Comparison of ENCODE assay signal across 8 cellular contexts in the genomic region with DNA sequence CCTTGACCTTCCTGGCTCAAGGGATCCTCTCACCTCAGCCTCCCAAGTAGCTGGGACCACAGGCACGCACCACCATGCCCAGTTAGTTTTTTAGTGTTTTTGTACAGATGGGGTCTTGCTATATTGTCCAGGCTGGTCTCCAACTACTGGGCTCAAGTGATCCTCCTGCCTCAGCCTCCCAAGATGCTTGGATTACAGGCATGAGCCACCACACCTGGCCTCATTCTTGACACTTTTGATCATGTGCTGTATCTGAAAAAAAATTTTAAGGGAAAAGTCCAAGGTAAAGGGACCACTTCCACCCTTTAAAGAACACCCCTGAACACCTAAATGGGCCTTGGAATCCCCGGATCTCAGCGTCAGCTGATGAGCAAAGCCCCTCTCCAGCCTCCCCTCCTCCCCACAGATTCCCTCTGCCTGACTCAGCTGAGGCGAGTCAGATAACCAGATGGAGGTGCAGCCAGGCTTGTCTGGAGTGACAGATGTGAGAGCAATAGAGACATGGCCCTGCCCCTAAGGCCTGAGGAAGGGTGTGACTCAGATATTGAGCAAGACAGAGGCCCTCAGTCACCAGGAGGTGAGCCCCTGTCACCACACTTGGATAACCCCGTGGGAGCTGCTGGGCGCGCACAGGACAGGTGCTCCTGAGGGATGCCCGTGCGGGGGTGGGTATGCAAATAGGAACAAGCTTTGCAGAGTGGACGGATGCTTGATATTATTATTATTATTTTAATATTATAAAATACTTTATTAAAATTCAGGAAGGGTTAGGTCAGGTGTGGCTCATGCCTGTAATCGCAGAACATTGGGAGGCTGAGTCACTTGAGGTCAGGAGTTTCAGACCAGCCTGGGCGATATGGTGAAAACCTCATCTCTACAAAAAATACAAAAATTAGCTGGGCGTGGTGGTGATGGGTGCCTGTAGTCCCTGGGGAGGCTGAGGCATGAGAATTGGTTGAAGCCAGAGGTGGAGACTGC. TPM values are rescaled to one million over a fixed set of nuclear protein-coding genes. Genes with fewer than 3 reads are reported as not detected.
DNase-seq lines count a peak whose midpoint lies in the region; ATAC-seq lines count a peak whose summit lies in the region.

No MANE protein-coding gene starts in this region.

- no peaks in the 10 kb centered on the region for H3K9me3 Mint-ChIP-seq in activated naive CD4-positive, alpha-beta T cell treated with anti-CD3 and anti-CD28 coated beads, Interleukin-2, amount 50 U/mL, for 72 hours

- peak; percentile 70 to 81 for ATAC-seq in activated naive CD4-positive, alpha-beta T cell treated with anti-CD3 and anti-CD28 coated beads, Interleukin-2, amount 50 U/mL, for 72 hours
- peak; percentile 75 for ATAC-seq in GM21723 (IDR thresholded peaks at IDR 0.05; ENCODE audit: unreplicated experiment)

- peak overlapping the region; percentile 11 to 79 for H3K27ac Mint-ChIP-seq in activated naive CD4-positive, alpha-beta T cell treated with anti-CD3 and anti-CD28 coated beads, Interleukin-2, amount 50 U/mL, for 72 hours

- peaks cover 0 to 10% of the 10 kb centered on the region in 2 donors for H3K36me3 Mint-ChIP-seq in activated naive CD4-positive, alpha-beta T cell treated with anti-CD3 and anti-CD28 coated beads, Interleukin-2, amount 50 U/mL, for 72 hours

- DNase-seq in activated naive CD4-positive, alpha-beta T cell treated with anti-CD3 and anti-CD28 coated beads, Interleukin-2, amount 50 U/mL, for 72 hours (ENCODE audit: low spot score in 2 of 2): peak; percentile 55 to 79
- no peak for DNase-seq in activated naive CD4-positive, alpha-beta T cell (lab: John Stamatoyannopoulos, UW)
- DNase-seq in HT1080 (ENCODE audit: low read depth) (peak; percentile 98), OCI-M1 (lab: John Stamatoyannopoulos, UW) (peak; percentile 98), dedifferentiated amniotic fluid mesenchymal stem cell (ENCODE audit: extremely low spot score) (peak; percentile 57), non-pigmented ciliary epithelial cell (ENCODE audit: low read depth) (peak; percentile 87), cerebellar nuclear complex (lab: John Stamatoyannopoulos, UW) (no peak)

RNA-seq across cellular contexts. Expression of a gene that starts 5.0 kb away (rescaled TPM):
- 100 to 1,000 TPM in 1 of 2 donors, 10 to 100 TPM in 1; 75.0 to 103 TPM for total RNA-seq in activated naive CD4-positive, alpha-beta T cell treated with anti-CD3 and anti-CD28 coated beads, Interleukin-2, amount 50 U/mL, for 72 hours
- total RNA-seq in HT1080 (2014; rRNA removed; shearing (Covaris generic)): 4.9 and 7.1 TPM in 2 replicates
- 4.7 and 7.1 TPM in 2 replicates for polyA plus RNA-seq in HT1080 (2015; cell fraction: cytosol; rRNA removed)
- polyA plus RNA-seq in HT1080 (2015; cell fraction: nucleus; rRNA removed): 3.2 and 4.9 TPM in 2 replicates

RNA-seq across cellular contexts. Expression of a gene that starts 17.1 kb away (rescaled TPM):
- total RNA-seq in activated naive CD4-positive, alpha-beta T cell treated with anti-CD3 and anti-CD28 coated beads, Interleukin-2, amount 50 U/mL, for 72 hours: 100 to 1,000 TPM; 131 to 152 TPM
- 274 and 324 TPM in 2 replicates for total RNA-seq in HT1080 (2014; rRNA removed; shearing (Covaris generic))
- polyA plus RNA-seq in HT1080 (2015; cell fraction: cytosol; rRNA removed): 288 and 329 TPM in 2 replicates
- polyA plus RNA-seq in HT1080 (2015; cell fraction: nucleus; rRNA removed): 115 and 139 TPM in 2 replicates

RNA-seq across cellular contexts. Expression of a gene that starts 17.7 kb away (rescaled TPM):
- total RNA-seq in activated naive CD4-positive, alpha-beta T cell treated with anti-CD3 and anti-CD28 coated beads, Interleukin-2, amount 50 U/mL, for 72 hours: 100 to 1,000 TPM; 198 to 213 TPM
- 471 and 628 TPM in 2 replicates for total RNA-seq in HT1080 (2014; rRNA removed; shearing (Covaris generic))
- 525 and 597 TPM in 2 replicates for polyA plus RNA-seq in HT1080 (2015; cell fraction: cytosol; rRNA removed)
- 199 and 226 TPM in 2 replicates for polyA plus RNA-seq in HT1080 (2015; cell fraction: nucleus; rRNA removed)

RNA-seq across cellular contexts. Expression of a gene that starts 23.9 kb away (rescaled TPM):
- 10 to 100 TPM; 23.2 to 23.8 TPM for total RNA-seq in activated naive CD4-positive, alpha-beta T cell treated with anti-CD3 and anti-CD28 coated beads, Interleukin-2, amount 50 U/mL, for 72 hours
- total RNA-seq in HT1080 (2014; rRNA removed; shearing (Covaris generic)): 86.9 and 95.7 TPM in 2 replicates
- 44.7 and 48.6 TPM in 2 replicates for polyA plus RNA-seq in HT1080 (2015; cell fraction: cytosol; rRNA removed)
- 62.1 and 65.8 TPM in 2 replicates for polyA plus RNA-seq in HT1080 (2015; cell fraction: nucleus; rRNA removed)

RNA-seq across cellular contexts. Expression of a gene that starts 29.7 kb away (rescaled TPM):
- total RNA-seq in activated naive CD4-positive, alpha-beta T cell treated with anti-CD3 and anti-CD28 coated beads, Interleukin-2, amount 50 U/mL, for 72 hours: 10 to 100 TPM; 33.6 to 48.1 TPM
- total RNA-seq in HT1080 (2014; rRNA removed; shearing (Covaris generic)): 74.5 and 77.5 TPM in 2 replicates
- 43.8 and 52.6 TPM in 2 replicates for polyA plus RNA-seq in HT1080 (2015; cell fraction: cytosol; rRNA removed)
- 31.1 and 34.1 TPM in 2 replicates for polyA plus RNA-seq in HT1080 (2015; cell fraction: nucleus; rRNA removed)

Comparison
In these comparisons a context has a peak if more than half of its experiments do, and no peak if none do; other contexts are left out.
1. DNase-seq: peak in activated naive CD4-positive, alpha-beta T cell treated with anti-CD3 and anti-CD28 coated beads, Interleukin-2, amount 50 U/mL, for 72 hours (2 of 2), HT1080 (single experiment), OCI-M1 (single experiment), dedifferentiated amniotic fluid mesenchymal stem cell (single experiment) and non-pigmented ciliary epithelial cell (single experiment); none in activated naive CD4-positive, alpha-beta T cell (0 of 4) and cerebellar nuclear complex (0 of 2).